9 cellular contexts compared by ENCODE assay signal in the genomic region with DNA sequence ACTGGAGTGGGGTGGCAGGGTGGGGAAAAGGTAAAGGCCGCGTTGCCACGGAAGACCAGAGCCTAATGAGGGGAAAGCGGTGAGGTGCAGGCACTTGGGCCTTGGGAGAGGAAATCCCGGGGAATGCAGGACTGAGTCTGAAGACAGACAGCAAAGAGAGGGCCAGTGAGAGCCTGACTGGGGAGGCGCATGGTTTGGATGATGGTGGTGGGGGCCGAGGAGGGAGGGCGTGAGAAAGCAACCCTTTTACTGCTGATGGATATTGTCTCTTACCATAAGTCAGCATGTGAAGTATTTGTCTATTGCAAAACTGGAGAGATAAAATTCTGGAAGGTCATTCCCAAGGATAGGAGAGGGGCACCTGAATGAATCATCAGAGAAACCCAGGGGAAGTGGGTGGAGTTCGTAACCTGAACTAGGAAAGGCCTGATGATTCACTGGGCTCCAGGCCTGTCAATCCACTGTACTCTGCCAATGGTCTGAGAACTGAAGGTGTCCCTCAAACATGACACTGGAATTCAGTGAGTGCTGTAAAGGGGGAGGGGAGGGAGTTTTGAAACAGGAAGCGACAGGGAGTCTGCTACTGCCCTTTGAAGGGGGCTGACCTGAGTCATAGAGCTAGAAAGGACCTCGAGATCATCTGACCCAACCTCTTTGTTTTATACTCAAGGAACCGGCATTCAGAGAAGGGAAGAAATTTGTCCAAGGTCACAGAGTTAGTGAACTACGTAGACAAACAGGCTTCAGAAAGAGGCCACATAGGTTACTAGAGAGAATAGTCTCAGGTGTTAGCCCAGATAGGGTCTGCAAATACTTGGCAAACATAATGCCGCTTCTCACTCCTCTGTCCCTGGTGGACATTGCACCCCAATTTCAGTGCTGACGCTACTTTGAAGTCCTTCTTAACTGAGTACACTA. TPM values are rescaled to one million over a fixed set of nuclear protein-coding genes. Genes with fewer than 3 reads are reported as not detected.
DNase-seq lines count a peak whose midpoint lies in the region; ATAC-seq and TF ChIP-seq lines count a peak whose summit lies in the region.
"Had no signal": no experiment of that assay in that cellular context is flagged by ENCODE, and none has a peak within 500 bp of the region (broad histone marks: within the 10 kb centered on the region; RNA-seq: fewer than 3 reads in every experiment).

No MANE protein-coding gene starts in this region.

- H3K4me1 ChIP-seq in transverse colon: no peaks in the 10 kb centered on the region
- peaks cover 0 to 15% (median 0%) of the 10 kb centered on the region in 4 donors for H3K4me1 ChIP-seq in tibial nerve

- TF ChIP-seq CTCF in fibroblast of mammary gland (conservative IDR thresholded peaks at IDR 0.05; ENCODE audit: control insufficient read depth, insufficient read depth, low read depth, low read length) (no peak), nephron progenitor cell (IDR thresholded peaks at IDR 0.05) (no peak), transverse colon (IDR thresholded peaks at IDR 0.05) (no peak), tibial nerve (IDR thresholded peaks at IDR 0.05) (no peak)

- intact Hi-C loops in transverse colon (cut with DNase I; ENCODE audit: low total_unique reads): no loop called here

- TF ChIP-seq POLR2A in transverse colon (IDR thresholded peaks at IDR 0.05) (no peak), tibial nerve (IDR thresholded peaks at IDR 0.05) (no peak)

- no peak for TF ChIP-seq EP300 in transverse colon (IDR thresholded peaks at IDR 0.05; ENCODE audit: low read depth)
- no peak for TF ChIP-seq EP300 in tibial nerve (IDR thresholded peaks at IDR 0.05)

- H3K27me3 ChIP-seq in transverse colon (no peaks in the 10 kb centered on the region), tibial nerve (no peaks in the 10 kb centered on the region)

- H3K9me3 ChIP-seq in transverse colon (no peaks in the 10 kb centered on the region), tibial nerve (no peaks in the 10 kb centered on the region)

- peaks cover 67% of the 10 kb centered on the region for H3K9me3 Mint-ChIP-seq in nephron progenitor cell

- DNase-seq in EL (peak; percentile 0), NCI-H510A treated with DMSO at 0.1 percent for 48 hours (lab: John Stamatoyannopoulos, UW) (peak; percentile 16), fibroblast of mammary gland (ENCODE audit: low read depth) (peak; percentile 28), nephron progenitor cell (no peak), transverse colon (no peak), tibial nerve (ENCODE audit: low spot score in 2 of 2) (no peak)
- DNase-seq: NCI-H1417 had no signal

- H3K4me3 Mint-ChIP-seq in nephron progenitor cell: no peak overlapping the region

- H3K36me3 ChIP-seq in transverse colon: no peaks in the 10 kb centered on the region
- no peaks in the 10 kb centered on the region for H3K36me3 ChIP-seq in tibial nerve

- no peak overlapping the region for H3K27ac ChIP-seq in transverse colon
- peak overlapping the region in 1 of 4 donors; percentile 33 for H3K27ac ChIP-seq in tibial nerve

- in situ Hi-C loops in transverse colon (cut with MboI; ENCODE audit: low pct_ligation_motif_present in 1 of 4, low pct_unique_long_range_greater_than_20kb in 1 of 4, low sequenced_read_pairs in 3 of 4): no loop called here

- ATAC-seq in HG02798 (IDR thresholded peaks at IDR 0.05; ENCODE audit: poor library complexity, unreplicated experiment) (no peak), HG03039 (IDR thresholded peaks at IDR 0.05; ENCODE audit: unreplicated experiment) (no peak)

- H3K27me3 Mint-ChIP-seq in nephron progenitor cell (ENCODE audit: low read depth, poor library complexity): peaks cover 12% of the 10 kb centered on the region

- peaks cover 30% of the 10 kb centered on the region for H3K4me1 Mint-ChIP-seq in nephron progenitor cell

- H3K36me3 Mint-ChIP-seq in nephron progenitor cell (ENCODE audit: low read depth): no peaks in the 10 kb centered on the region

- 65% methylated on average over 15 of the region's 15 CpGs; no CpG with 5 or more reads in 1 of the 2 donors for WGBS in transverse colon (ENCODE audit: low coverage in 1 of 2), 2 donors
- 52 to 56% methylated on average over 15 of the region's 15 CpGs for WGBS in tibial nerve, 2 donors

- peak overlapping the region; percentile 88 for H3K27ac Mint-ChIP-seq in nephron progenitor cell

- H3K4me3 ChIP-seq in fibroblast of mammary gland (ENCODE audit: control insufficient read depth, low read depth, low read length): no peak overlapping the region
- H3K4me3 ChIP-seq in transverse colon: no peak overlapping the region
- no peak overlapping the region for H3K4me3 ChIP-seq in tibial nerve

RNA-seq across cellular contexts. Expression of a gene that starts 52.2 kb away (rescaled TPM):
- total RNA-seq in transverse colon (under 1 TPM in 2 of 4 donors, not detected in 2; 0.27 to 0.48 TPM), tibial nerve (under 1 TPM in 1 of 4 donors, not detected in 3; 0.30 TPM)

RNA-seq across cellular contexts. Expression of a gene that starts 59.6 kb away (rescaled TPM):
- 10 to 100 TPM in 1 of 4 donors, 1 to 10 TPM in 1, under 1 TPM in 2; 0.37 to 12.4 (median 3.8) TPM for total RNA-seq in transverse colon
- 10 to 100 TPM in 2 of 4 donors, 1 to 10 TPM in 2; 9.2 to 13.8 (median 10.3) TPM for total RNA-seq in tibial nerve

Comparison
In these comparisons a context has a peak if more than half of its experiments do, and no peak if none do; other contexts are left out.
1. DNase-seq: peak in EL (single experiment), NCI-H510A treated with DMSO at 0.1 percent for 48 hours (single experiment) and fibroblast of mammary gland (single experiment); none in nephron progenitor cell (single experiment), transverse colon (single experiment) and tibial nerve (0 of 2).